In the genomic region with DNA sequence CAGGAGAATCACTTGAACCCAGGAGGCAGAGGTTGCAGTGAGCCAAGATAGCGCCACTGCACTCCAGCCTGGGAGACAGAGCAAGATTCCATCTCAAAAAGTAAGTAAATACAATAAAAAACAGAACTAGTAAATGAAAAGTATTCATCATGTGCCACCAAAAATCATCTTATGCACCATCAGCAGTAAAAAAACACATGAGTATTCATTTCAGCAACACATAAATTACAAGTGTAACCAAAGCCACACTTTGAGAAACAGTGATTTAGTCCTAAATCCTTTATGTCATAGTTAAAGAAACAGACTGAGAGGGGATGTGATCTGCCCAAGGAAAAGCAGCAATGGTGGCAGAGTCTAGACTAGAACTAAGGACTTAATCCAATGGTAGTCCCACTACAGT, we compare ENCODE assay signal across 16 cellular contexts. TPM values are rescaled to one million over a fixed set of nuclear protein-coding genes. Genes with fewer than 3 reads are reported as not detected.
DNase-seq lines count a peak whose midpoint lies in the region; ATAC-seq, FAIRE-seq and TF ChIP-seq lines count a peak whose summit lies in the region.
"Had no signal": no experiment of that assay in that cellular context is flagged by ENCODE, and none has a peak within 500 bp of the region (broad histone marks: within the 10 kb centered on the region; RNA-seq: fewer than 3 reads in every experiment).

No MANE protein-coding gene starts in this region.

- H4K20me1 ChIP-seq in HepG2 (ENCODE audit: insufficient read depth, low read length) (no peaks in the 10 kb centered on the region), osteoblast (ENCODE audit: insufficient read depth, low read length) (peaks cover 79% of the 10 kb centered on the region)

- in situ Hi-C loops in HepG2 (cut with HindIII; ENCODE audit: extremely low pct_ligation_motif_present, low pct_unique_long_range_greater_than_20kb): no loop called here

- H3K4me2 ChIP-seq in HepG2 (ENCODE audit: low read depth, low read length): no peak overlapping the region
- H3K4me2 ChIP-seq in osteoblast (ENCODE audit: insufficient read depth, low read length): no peak overlapping the region

- TF ChIP-seq RAD21 in HepG2 (CRISPR knock-in tag; IDR thresholded peaks at IDR 0.05): no peak

- H3K27me3 ChIP-seq in ascending aorta (no peaks in the 10 kb centered on the region), HepG2 (ENCODE audit: control insufficient read depth in 1 of 2, insufficient read depth in 2 of 2, low read length in 2 of 2) (no peaks in the 10 kb centered on the region), osteoblast (ENCODE audit: insufficient read depth, low read length) (no peaks in the 10 kb centered on the region)
- H3K27me3 ChIP-seq: BLaER1 treated with 17β-estradiol and CSF1 and Interleukin-3, amounts not matched to agents 10 nM and 100 nM had no signal

- H2AFZ ChIP-seq in HepG2 (ENCODE audit: low read length): no peak overlapping the region
- no peak overlapping the region for H2AFZ ChIP-seq in osteoblast (ENCODE audit: low read length)

- H3K4me1 ChIP-seq in ascending aorta (peaks cover 0 to 22% of the 10 kb centered on the region in 2 donors), HepG2 (ENCODE audit: insufficient read depth, low read length) (peaks cover 72% of the 10 kb centered on the region), osteoblast (ENCODE audit: insufficient read depth, low read length) (peaks cover 20% of the 10 kb centered on the region)

- no peak for TF ChIP-seq EP300 in HepG2 (IDR thresholded peaks at IDR 0.05; ENCODE audit: low read depth in 2 of 2, low read length in 2 of 2)
- no peak for TF ChIP-seq EP300 in HepG2 (CRISPR knock-in tag; IDR thresholded peaks at IDR 0.05; ENCODE audit: borderline replicate concordance)

- H3K36me3 ChIP-seq in ascending aorta (peaks cover 0 to 5% of the 10 kb centered on the region in 2 donors), HepG2 (replicated peaks in 1 of 2; ENCODE audit: control insufficient read depth in 1 of 2, insufficient read depth in 2 of 2, low read length in 2 of 2) (peaks cover 4 to 14% of the 10 kb centered on the region in 2 experiments; a peak in 4 of 5 replicates), osteoblast (ENCODE audit: insufficient read depth, low read length) (peaks cover 46% of the 10 kb centered on the region)
- H3K36me3 ChIP-seq: HAP-1 had no signal

- WGBS in HepG2 (ENCODE audit: low lambda C conversion rate): 93% methylated on average over 1 of the region's 1 CpG

- intact Hi-C loops in ascending aorta (cut with DNase I) (no loop called here), HepG2 (cut with micrococcal nuclease; ENCODE audit: unreplicated experiment) (no loop called here)

- POLR2A ChIA-PET in HepG2 (lab: Yijun Ruan, JAX): interaction anchor here (1.9 kb wide), 1 partner anchor 13 kb away, joined by 6 read pairs; the partner anchor contains the start of genes DCUN1D3 and LYRM1

- BruUV-seq in HepG2 (replicated peaks; lab: Mats Ljungman, UMichigan): no TSS peak

- no peak for ATAC-seq in HepG2
- ATAC-seq in GM21423 (IDR thresholded peaks at IDR 0.05; ENCODE audit: unreplicated experiment): no peak

- no peak for FAIRE-seq in HepG2 (lab: Jason Lieb, UNC)
- FAIRE-seq: G401.6, GM12891, H1 had no signal

- H3K9ac ChIP-seq in HepG2 (ENCODE audit: insufficient read depth, low read depth, low read length): no peak overlapping the region
- H3K9ac ChIP-seq: BLaER1 treated with 17β-estradiol and CSF1 and Interleukin-3, amounts not matched to agents 10 nM and 100 nM had no signal

- no peak for TF ChIP-seq POLR2A in HepG2 (IDR thresholded peaks at IDR 0.05; ENCODE audit: insufficient read depth in 1 of 2, low read depth in 2 of 2, low read length in 2 of 2)

- H3K79me2 ChIP-seq in HepG2 (ENCODE audit: insufficient read depth, low read length) (peaks cover 81% of the 10 kb centered on the region), osteoblast (ENCODE audit: insufficient read depth, low read length) (peaks cover 96% of the 10 kb centered on the region)

- H3K9me3 ChIP-seq in ascending aorta: no peaks in the 10 kb centered on the region
- H3K9me3 ChIP-seq in HepG2 (ENCODE audit: low read length): no peaks in the 10 kb centered on the region
- H3K9me3 ChIP-seq in osteoblast (ENCODE audit: low read depth, low read length): no peaks in the 10 kb centered on the region
- H3K9me3 ChIP-seq: BLaER1 treated with 17β-estradiol and CSF1 and Interleukin-3, amounts not matched to agents 10 nM and 100 nM; HAP-1 had no signal

- TF ChIP-seq CTCF in ascending aorta (IDR thresholded peaks at IDR 0.05): no peak
- no peak for TF ChIP-seq CTCF in HepG2 (CRISPR knock-in tag; IDR thresholded peaks at IDR 0.05)
- no peak for TF ChIP-seq CTCF in osteoblast (IDR thresholded peaks at IDR 0.05; ENCODE audit: extremely low read depth, low read depth, low read length)

- H3K4me3 ChIP-seq in ascending aorta (no peak overlapping the region), HepG2 (replicated peaks in 1 of 3; ENCODE audit: insufficient read depth in 1 of 3, low read depth in 2 of 3, low read length in 3 of 3) (no peak overlapping the region), osteoblast (ENCODE audit: insufficient read depth, low read length) (no peak overlapping the region)
- H3K4me3 ChIP-seq: BLaER1 treated with 17β-estradiol and CSF1 and Interleukin-3, amounts not matched to agents 10 nM and 100 nM; HAP-1 had no signal

- DNase-seq in ascending aorta (ENCODE audit: low spot score in 2 of 2): no peak
- DNase-seq in HepG2 (ENCODE audit: low spot score): no peak
- peak; percentile 15 for DNase-seq in osteoblast (ENCODE audit: insufficient read length, low spot score, missing footprints)
- no peak for DNase-seq in A172 (ENCODE audit: low spot score)
- no peak for DNase-seq in cerebellar nuclear complex (lab: John Stamatoyannopoulos, UW)
- DNase-seq: Calu3; CD4-positive, CD25-positive, alpha-beta regulatory T cell; DMS 273 treated with DMSO at 0.1 percent for 48 hours; DMS79 treated with DMSO at 0.1 percent for 48 hours; EL had no signal

- CTCF ChIA-PET in HepG2 (lab: Yijun Ruan, JAX; ENCODE audit: low intra/inter-chr PET ratio, low total read pairs): no interaction called here

- H3K27ac ChIP-seq in ascending aorta (peak overlapping the region; percentile 26 to 51), HepG2 (ENCODE audit: extremely low read length, insufficient read depth, low read length) (no peak overlapping the region), osteoblast (ENCODE audit: low read depth, low read length) (no peak overlapping the region)

RNA-seq across cellular contexts. Expression of gene DCUN1D3, which starts 13.0 kb away (rescaled TPM):
- total RNA-seq in ascending aorta: 9.8 TPM
- total RNA-seq in HepG2 (2016; rRNA removed; fragmentation: Illumina TruSeq; extraction: Trizol): 19.3 and 26.1 TPM in 2 replicates
- 5.0 and 5.9 TPM in 2 replicates for total RNA-seq in HepG2 (2016; cell fraction: cytosol; rRNA removed; fragmentation: Illumina TruSeq; extraction: Trizol; ENCODE audit: low read depth)
- 19.9 and 24.5 TPM in 2 replicates for total RNA-seq in HepG2 (2016; cell fraction: insoluble cytoplasmic fraction; rRNA removed; fragmentation: Illumina TruSeq; extraction: Trizol)
- total RNA-seq in HepG2 (2016; cell fraction: membrane; rRNA removed; fragmentation: Illumina TruSeq; extraction: Trizol): 16.0 and 17.0 TPM in 2 replicates
- 14.7 and 15.1 TPM in 2 replicates for total RNA-seq in HepG2 (2016; cell fraction: nucleus; rRNA removed; fragmentation: Illumina TruSeq; extraction: Trizol)
- 5.0 and 6.3 TPM in 2 replicates for polyA plus RNA-seq in HepG2 (2011; rRNA removed)
- 3.9 and 4.7 TPM in 2 replicates for polyA plus RNA-seq in HepG2 (2011; cell fraction: cytosol; rRNA removed)
- polyA plus RNA-seq in HepG2 (2011; cell fraction: nucleus; rRNA removed): 12.3 and 12.9 TPM in 2 replicates
- 5.8 and 5.9 TPM in 2 replicates for polyA plus RNA-seq in HepG2 (2012)
- 0.90 and 1.3 TPM in 2 replicates for polyA plus RNA-seq in HepG2 (2016; cell fraction: cytosol; fragmentation: Illumina TruSeq; extraction: Trizol; ENCODE audit: low read depth)
- polyA plus RNA-seq in HepG2 (2016; cell fraction: insoluble cytoplasmic fraction; fragmentation: Illumina TruSeq; extraction: Trizol; ENCODE audit: low read depth): 10.0 and 11.9 TPM in 2 replicates
- 4.5 and 5.0 TPM in 2 replicates for polyA plus RNA-seq in HepG2 (2016; cell fraction: membrane; fragmentation: Illumina TruSeq; extraction: Trizol; ENCODE audit: low read depth)
- polyA plus RNA-seq in HepG2 (2016; cell fraction: nucleus; fragmentation: Illumina TruSeq; extraction: Trizol; ENCODE audit: insufficient read depth, low read depth): 19.3 and 20.7 TPM in 2 replicates
- polyA minus RNA-seq in HepG2 (2011; rRNA and poly(A)+ RNA removed; ENCODE audit: low replicate concordance): 4.9 and 13.7 TPM in 2 replicates
- polyA minus RNA-seq in HepG2 (2011; cell fraction: cytosol; rRNA and poly(A)+ RNA removed): 9.6 and 11.5 TPM in 2 replicates
- polyA minus RNA-seq in HepG2 (2011; cell fraction: nucleus; rRNA and poly(A)+ RNA removed): 39.1 and 40.5 TPM in 2 replicates
- total RNA-seq in osteoblast: 26.2 and 33.7 TPM in 2 replicates
- total RNA-seq in A172 (2014; rRNA removed; shearing (Covaris generic)): 26.1 and 28.8 TPM in 2 replicates

RNA-seq across cellular contexts. Expression of gene LYRM1, which starts 13.4 kb away (rescaled TPM):
- total RNA-seq in ascending aorta: 3.9 TPM
- 82.6 and 106 TPM in 2 replicates for total RNA-seq in HepG2 (2016; rRNA removed; fragmentation: Illumina TruSeq; extraction: Trizol)
- total RNA-seq in HepG2 (2016; cell fraction: cytosol; rRNA removed; fragmentation: Illumina TruSeq; extraction: Trizol; ENCODE audit: low read depth): 95.5 and 110 TPM in 2 replicates
- total RNA-seq in HepG2 (2016; cell fraction: insoluble cytoplasmic fraction; rRNA removed; fragmentation: Illumina TruSeq; extraction: Trizol): 87.8 and 105 TPM in 2 replicates
- total RNA-seq in HepG2 (2016; cell fraction: membrane; rRNA removed; fragmentation: Illumina TruSeq; extraction: Trizol): 174 and 185 TPM in 2 replicates
- total RNA-seq in HepG2 (2016; cell fraction: nucleus; rRNA removed; fragmentation: Illumina TruSeq; extraction: Trizol): 39.6 and 43.2 TPM in 2 replicates
- polyA plus RNA-seq in HepG2 (2011; rRNA removed): 46.1 and 59.2 TPM in 2 replicates
- 37.9 and 54.1 TPM in 2 replicates for polyA plus RNA-seq in HepG2 (2011; cell fraction: cytosol; rRNA removed)
- polyA plus RNA-seq in HepG2 (2011; cell fraction: nucleus; rRNA removed): 18.8 and 19.1 TPM in 2 replicates
- 51.6 and 58.6 TPM in 2 replicates for polyA plus RNA-seq in HepG2 (2012)
- 162 and 195 TPM in 2 replicates for polyA plus RNA-seq in HepG2 (2016; cell fraction: cytosol; fragmentation: Illumina TruSeq; extraction: Trizol; ENCODE audit: low read depth)
- polyA plus RNA-seq in HepG2 (2016; cell fraction: insoluble cytoplasmic fraction; fragmentation: Illumina TruSeq; extraction: Trizol; ENCODE audit: low read depth): 151 and 158 TPM in 2 replicates
- 245 TPM in 2 replicates for polyA plus RNA-seq in HepG2 (2016; cell fraction: membrane; fragmentation: Illumina TruSeq; extraction: Trizol; ENCODE audit: low read depth)
- 81.9 and 88.0 TPM in 2 replicates for polyA plus RNA-seq in HepG2 (2016; cell fraction: nucleus; fragmentation: Illumina TruSeq; extraction: Trizol; ENCODE audit: insufficient read depth, low read depth)
- 6.1 and 16.0 TPM in 2 replicates for polyA minus RNA-seq in HepG2 (2011; rRNA and poly(A)+ RNA removed; ENCODE audit: low replicate concordance)
- 23.7 and 24.1 TPM in 2 replicates for polyA minus RNA-seq in HepG2 (2011; cell fraction: cytosol; rRNA and poly(A)+ RNA removed)
- 16.4 and 21.4 TPM in 2 replicates for polyA minus RNA-seq in HepG2 (2011; cell fraction: nucleus; rRNA and poly(A)+ RNA removed)
- total RNA-seq in osteoblast: 42.7 and 44.9 TPM in 2 replicates
- total RNA-seq in A172 (2014; rRNA removed; shearing (Covaris generic)): 58.3 and 77.2 TPM in 2 replicates

Comparison
In these comparisons a context has a peak if more than half of its experiments do, and no peak if none do; other contexts are left out.
1. H3K27ac ChIP-seq: peak in ascending aorta (2 of 2); none in HepG2 (single experiment) and osteoblast (single experiment).